10 cellular contexts compared by ENCODE assay signal in the genomic region with DNA sequence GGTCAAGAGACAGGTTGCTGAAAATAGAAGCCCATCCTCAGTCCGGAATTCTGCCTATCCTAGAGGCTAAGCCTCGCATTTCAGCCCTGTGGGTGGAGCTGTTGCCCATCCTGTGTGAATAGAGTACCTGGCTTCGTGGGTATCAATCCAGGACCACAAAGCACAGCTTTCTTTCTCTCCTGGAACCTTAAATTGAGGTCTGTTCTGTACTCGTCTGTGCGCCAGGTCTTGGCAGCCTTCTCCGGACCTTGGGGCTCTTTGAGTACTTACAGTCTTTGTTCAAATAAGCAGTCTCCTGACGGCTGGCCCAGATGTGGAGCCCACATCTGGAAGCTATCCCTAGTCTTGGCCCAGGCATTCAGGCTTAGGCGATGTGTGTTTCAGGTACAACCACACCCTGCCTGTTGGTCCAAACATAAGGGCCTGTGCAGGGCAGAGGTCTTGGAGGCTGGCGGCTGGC.
DNase-seq lines count a peak whose midpoint lies in the region; TF ChIP-seq lines count a peak whose summit lies in the region.
"Had no signal": no experiment of that assay in that cellular context is flagged by ENCODE, and none has a peak within 500 bp of the region (broad histone marks: within the 10 kb centered on the region; RNA-seq: fewer than 3 reads in every experiment).

No MANE protein-coding gene starts in this region.

- no peaks in the 10 kb centered on the region for H3K9me3 ChIP-seq in CD8-positive, alpha-beta memory T cell (ENCODE audit: low read length)
- H3K9me3 ChIP-seq: vagina had no signal

- H3K36me3 Mint-ChIP-seq in CD8-positive, alpha-beta memory T cell, result no peaks in the 10 kb centered on the region
- no peaks in the 10 kb centered on the region for H3K36me3 Mint-ChIP-seq in activated T-helper 2 cell treated with anti-CD3 and anti-CD28 coated beads, Interferon-gamma antibody, Interleukin-2, Interleukin-4, amounts not matched to agents 10 μg/mL and 5 μg/mL and 100 μg/mL, durations not matched to agents 14 hours and 24 hours and 36 hours (ENCODE audit: low read depth)

- no peak overlapping the region for H3K27ac Mint-ChIP-seq in CD8-positive, alpha-beta memory T cell
- no peak overlapping the region for H3K27ac Mint-ChIP-seq in activated T-helper 2 cell treated with anti-CD3 and anti-CD28 coated beads, Interferon-gamma antibody, Interleukin-2, Interleukin-4, amounts not matched to agents 10 μg/mL and 5 μg/mL and 100 μg/mL, durations not matched to agents 14 hours and 24 hours and 36 hours

- H3K9me3 Mint-ChIP-seq in CD8-positive, alpha-beta memory T cell, result peaks cover 0 to 1% (median 0%) of the 10 kb centered on the region in 5 donors
- H3K9me3 Mint-ChIP-seq in activated T-helper 2 cell treated with anti-CD3 and anti-CD28 coated beads, Interferon-gamma antibody, Interleukin-2, Interleukin-4, amounts not matched to agents 10 μg/mL and 5 μg/mL and 100 μg/mL, durations not matched to agents 14 hours and 24 hours and 36 hours, result peaks cover under 1% of the 10 kb centered on the region

- intact Hi-C loops in activated T-helper 2 cell treated with anti-CD3 and anti-CD28 coated beads, Interferon-gamma antibody, Interleukin-2, Interleukin-4, amounts not matched to agents 10 μg/mL and 5 μg/mL and 100 μg/mL, durations not matched to agents 14 hours and 24 hours and 36 hours (cut with micrococcal nuclease), result no loop called here

- DNase-seq in A172 (ENCODE audit: low spot score) (peak; percentile 1), HEK293T (ENCODE audit: extremely low spot score) (peak; percentile 25), SK-MEL-5 (ENCODE audit: low read depth, low spot score) (peak; percentile 65), iPS DF 19.7 (ENCODE audit: low read depth, low spot score) (peak; percentile 38), SW 1271 (lab: John Stamatoyannopoulos, UW) (no peak)
- DNase-seq in CD8-positive, alpha-beta memory T cell, result no peak
- DNase-seq in stimulated activated CD4-positive, alpha-beta T cell treated with anti-CD3 and anti-CD28 coated beads, Interleukin-4, amount 100 ng/mL, for 4 hours, result no peak
- DNase-seq in activated T-helper 2 cell treated with anti-CD3 and anti-CD28 coated beads, Interferon-gamma antibody, Interleukin-2, Interleukin-4, amounts not matched to agents 10 μg/mL and 5 μg/mL and 100 μg/mL, durations not matched to agents 14 hours and 24 hours and 36 hours (ENCODE audit: low spot score), result no peak
- DNase-seq: NCI-H1436 had no signal

- CTCF ChIA-PET in HEK293T (lab: Yijun Ruan, JAX), result interaction anchor here (0.6 to 1.5 kb wide), 8 partner anchors 16 to 437 kb away, joined by 3 to 4 read pairs (median 3); no protein-coding TSS in a partner anchor
- CTCF ChIA-PET in CD8-positive, alpha-beta memory T cell (lab: Charles Lee), result interaction anchor here (2.3 to 3.7 kb wide), 2 partner anchors 9 to 315 kb away, joined by 7 to 16 read pairs; no protein-coding TSS in a partner anchor

- H3K36me3 ChIP-seq in CD8-positive, alpha-beta memory T cell (ENCODE audit: insufficient read depth, low read length), result no peaks in the 10 kb centered on the region
- H3K36me3 ChIP-seq: vagina had no signal

- in situ Hi-C loops in SK-MEL-5 (cut with HindIII; ENCODE audit: low pct_unique_long_range_greater_than_20kb, low sequenced_read_pairs), result no loop called here

- POLR2A ChIA-PET in HEK293T (lab: Yijun Ruan, JAX), result interaction anchor here (1.0 kb wide), 1 partner anchor 298 kb away, joined by 3 read pairs; no protein-coding TSS in a partner anchor
- POLR2A ChIA-PET in CD8-positive, alpha-beta memory T cell (lab: Charles Lee), result no interaction called here

- H3K4me1 ChIP-seq in CD8-positive, alpha-beta memory T cell (ENCODE audit: insufficient read depth, low read length), result no peaks in the 10 kb centered on the region
- H3K4me1 ChIP-seq: vagina had no signal

- H3K4me1 Mint-ChIP-seq in CD8-positive, alpha-beta memory T cell, result no peaks in the 10 kb centered on the region
- no peaks in the 10 kb centered on the region for H3K4me1 Mint-ChIP-seq in activated T-helper 2 cell treated with anti-CD3 and anti-CD28 coated beads, Interferon-gamma antibody, Interleukin-2, Interleukin-4, amounts not matched to agents 10 μg/mL and 5 μg/mL and 100 μg/mL, durations not matched to agents 14 hours and 24 hours and 36 hours (ENCODE audit: low read depth)

- H3K4me3 ChIP-seq in CD8-positive, alpha-beta memory T cell (ENCODE audit: low read length), result no peak overlapping the region
- H3K4me3 ChIP-seq: vagina had no signal

- H3K4me3 Mint-ChIP-seq in CD8-positive, alpha-beta memory T cell, result no peak overlapping the region
- H3K4me3 Mint-ChIP-seq in activated T-helper 2 cell treated with anti-CD3 and anti-CD28 coated beads, Interferon-gamma antibody, Interleukin-2, Interleukin-4, amounts not matched to agents 10 μg/mL and 5 μg/mL and 100 μg/mL, durations not matched to agents 14 hours and 24 hours and 36 hours (ENCODE audit: low read depth), result no peak overlapping the region

- H3K27me3 ChIP-seq in CD8-positive, alpha-beta memory T cell (ENCODE audit: insufficient read depth, low read length, poor library complexity, severe bottlenecking), result no peaks in the 10 kb centered on the region
- H3K27me3 ChIP-seq: vagina had no signal

- no peak overlapping the region for H3K27ac ChIP-seq in CD8-positive, alpha-beta memory T cell (ENCODE audit: low read depth, low read length)
- H3K27ac ChIP-seq: vagina had no signal

- H3K27me3 Mint-ChIP-seq in CD8-positive, alpha-beta memory T cell, result peaks cover 0 to 3% of the 10 kb centered on the region in 2 donors
- H3K27me3 Mint-ChIP-seq in activated T-helper 2 cell treated with anti-CD3 and anti-CD28 coated beads, Interferon-gamma antibody, Interleukin-2, Interleukin-4, amounts not matched to agents 10 μg/mL and 5 μg/mL and 100 μg/mL, durations not matched to agents 14 hours and 24 hours and 36 hours (ENCODE audit: low read depth), result peaks cover 13% of the 10 kb centered on the region

TF ChIP-seq in HEK293T, 16 proteins besides CTCF, POLR2A, EP300 and RAD21:
- TF ChIP-seq NFRKB (IDR thresholded peaks at IDR 0.05) (no peak), CTBP1 (IDR thresholded peaks at IDR 0.05; ENCODE audit: borderline replicate concordance) (no peak), SUZ12 (IDR thresholded peaks at IDR 0.05) (no peak), LEF1 (IDR thresholded peaks at IDR 0.05; ENCODE audit: borderline replicate concordance) (no peak), SP1 (IDR thresholded peaks at IDR 0.05) (no peak), L3MBTL2 (conservative IDR thresholded peaks at IDR 0.05) (no peak)

Comparison
In these comparisons a context has a peak if more than half of its experiments do, and no peak if none do; other contexts are left out.
1. DNase-seq: peak in A172 (single experiment), HEK293T (single experiment), SK-MEL-5 (single experiment) and iPS DF 19.7 (single experiment); none in CD8-positive, alpha-beta memory T cell (0 of 5), SW 1271 (0 of 2), stimulated activated CD4-positive, alpha-beta T cell treated with anti-CD3 and anti-CD28 coated beads, Interleukin-4, amount 100 ng/mL, for 4 hours (0 of 2) and activated T-helper 2 cell treated with anti-CD3 and anti-CD28 coated beads, Interferon-gamma antibody, Interleukin-2, Interleukin-4, amounts not matched to agents 10 μg/mL and 5 μg/mL and 100 μg/mL, durations not matched to agents 14 hours and 24 hours and 36 hours (single experiment).